9 cellular contexts compared by ENCODE assay signal in the genomic region with DNA sequence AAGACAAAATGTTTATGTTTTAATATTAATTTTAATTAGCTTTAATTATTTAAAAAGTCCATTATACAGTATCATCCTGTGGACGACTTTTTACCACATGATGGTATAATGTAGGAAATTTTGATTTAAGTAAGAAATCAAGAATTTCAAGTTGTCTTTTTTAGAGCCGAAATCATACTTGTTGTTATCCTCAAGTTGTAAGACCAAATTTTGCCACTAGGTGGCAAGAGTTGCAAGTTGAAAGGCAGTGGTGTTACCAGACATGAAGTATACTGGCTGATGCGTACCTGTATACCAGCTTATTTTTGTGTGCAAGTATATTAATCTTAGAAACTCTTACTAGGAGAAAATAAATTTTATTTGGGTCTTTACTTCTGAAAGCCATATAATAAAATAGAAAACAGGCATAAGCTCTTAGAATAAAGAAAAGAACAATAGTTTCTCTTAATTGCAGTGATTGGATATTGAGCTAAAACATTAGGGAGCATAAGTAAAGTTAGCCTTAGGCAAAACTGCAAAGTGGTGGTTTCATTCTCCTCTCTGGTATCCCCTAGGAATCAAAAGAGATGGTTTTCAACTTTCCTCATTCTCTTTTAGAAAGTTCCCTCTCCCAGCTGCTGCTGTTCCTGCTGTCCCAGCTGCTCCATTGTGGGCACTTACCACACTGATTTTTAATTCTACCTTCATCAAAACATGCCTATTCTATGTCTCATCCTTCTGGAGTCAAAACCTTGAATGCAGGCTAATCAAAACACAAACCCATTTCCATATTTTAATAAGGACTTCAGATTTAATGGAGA.
DNase-seq lines count a peak whose midpoint lies in the region; ATAC-seq and TF ChIP-seq lines count a peak whose summit lies in the region.
"Had no signal": no experiment of that assay in that cellular context is flagged by ENCODE, and none has a peak within 500 bp of the region (broad histone marks: within the 10 kb centered on the region; RNA-seq: fewer than 3 reads in every experiment).

No MANE protein-coding gene starts in this region.

- in situ Hi-C loops in GM13976 (cut with MboI; ENCODE audit: low sequenced_read_pairs, unreplicated experiment): no loop called here

- DNase-seq in AG10803 (ENCODE audit: low read depth): peak; percentile 78
- DNase-seq in GM13976 (ENCODE audit: low spot score): peak; percentile 10
- peak; percentile 35 for DNase-seq in NCI-H1092 treated with DMSO at 0.1 percent for 48 hours (lab: John Stamatoyannopoulos, UW)
- DNase-seq in fibroblast of peridontal ligament (ENCODE audit: extremely low read depth): peak; percentile 89
- DNase-seq in non-pigmented ciliary epithelial cell (ENCODE audit: low read depth): peak; percentile 55
- no peak for DNase-seq in activated gamma-delta T cell treated with Interleukin-2 at 50 U/mL for 16 hours

- H3K4me3 ChIP-seq in AG10803 (ENCODE audit: low read length): no peak overlapping the region

- ATAC-seq in HG02642 (IDR thresholded peaks at IDR 0.05; ENCODE audit: poor library complexity, unreplicated experiment): peak; percentile 86
- ATAC-seq in SK-N-SH treated with all-trans-retinoic acid at 6 μM for 48 hours: peak; percentile 91
- ATAC-seq: naive thymus-derived CD4-positive, alpha-beta T cell had no signal

- peak; percentile 84 for TF ChIP-seq CTCF in AG10803 (conservative IDR thresholded peaks at IDR 0.05; ENCODE audit: low read length)
- TF ChIP-seq CTCF in GM13976 (IDR thresholded peaks at IDR 0.05; ENCODE audit: borderline replicate concordance, control extremely low read depth, extremely low read depth, insufficient read depth, missing control alignments): peak; percentile 37

TF ChIP-seq in SK-N-SH treated with all-trans-retinoic acid at 6 μM for 48 hours, 23 proteins besides CTCF, POLR2A, EP300 and RAD21:
- TF ChIP-seq CSRNP3 (CRISPR knock-in tag; IDR thresholded peaks at IDR 0.05) (no peak), ZNF70 (CRISPR knock-in tag; IDR thresholded peaks at IDR 0.05) (no peak), PPARA (CRISPR knock-in tag; IDR thresholded peaks at IDR 0.05; ENCODE audit: borderline replicate concordance) (no peak), ZFP30 (CRISPR knock-in tag; IDR thresholded peaks at IDR 0.05) (no peak), PATZ1 (CRISPR knock-in tag; IDR thresholded peaks at IDR 0.05; ENCODE audit: borderline replicate concordance) (no peak), TSHZ2 (CRISPR knock-in tag; IDR thresholded peaks at IDR 0.05) (no peak), ZNF8 (CRISPR knock-in tag; IDR thresholded peaks at IDR 0.05) (no peak), CSDC2 (CRISPR knock-in tag; IDR thresholded peaks at IDR 0.05) (no peak), TCF4 (CRISPR knock-in tag; IDR thresholded peaks at IDR 0.05; ENCODE audit: borderline replicate concordance) (no peak), ESRRG (CRISPR knock-in tag; IDR thresholded peaks at IDR 0.05) (no peak), OSR1 (CRISPR knock-in tag; IDR thresholded peaks at IDR 0.05) (no peak), ZC3H10 (CRISPR knock-in tag; IDR thresholded peaks at IDR 0.05) (no peak), ISL1 (CRISPR knock-in tag; IDR thresholded peaks at IDR 0.05) (no peak), CREB5 (CRISPR knock-in tag; IDR thresholded peaks at IDR 0.05; ENCODE audit: low read depth) (no peak), ARNTL (CRISPR knock-in tag; IDR thresholded peaks at IDR 0.05; ENCODE audit: borderline replicate concordance, low read depth) (no peak), BACH2 (CRISPR knock-in tag; IDR thresholded peaks at IDR 0.05; ENCODE audit: borderline replicate concordance) (no peak), TOX (CRISPR knock-in tag; IDR thresholded peaks at IDR 0.05; ENCODE audit: borderline replicate concordance) (no peak), ZNF565 (CRISPR knock-in tag; conservative IDR thresholded peaks at IDR 0.05; ENCODE audit: low read depth) (no peak), GLIS3 (CRISPR knock-in tag; IDR thresholded peaks at IDR 0.05) (no peak)
